21 cellular contexts compared by ENCODE assay signal in the genomic region with DNA sequence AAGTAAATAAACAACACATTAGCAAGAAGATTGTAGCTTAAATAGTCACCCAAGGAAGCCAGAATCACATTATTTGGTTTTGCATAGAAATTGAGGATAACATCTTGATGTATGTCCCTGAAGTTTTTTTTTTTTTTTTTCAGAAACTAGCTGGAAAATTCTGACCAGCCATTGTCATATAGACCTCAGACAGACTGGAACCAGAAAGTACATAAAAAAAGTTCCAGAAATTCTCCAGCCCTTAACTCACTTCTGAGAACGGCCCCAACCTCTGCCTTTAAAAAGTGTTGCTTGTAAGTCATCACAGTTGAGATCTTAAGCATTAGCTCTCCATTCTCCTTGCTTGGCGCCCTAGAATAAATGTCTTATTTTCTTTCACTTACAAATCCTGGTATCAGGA.
A peak's percentile ranks its signal among the peaks of the same experiment; 100 is the strongest.
DNase-seq lines count a peak whose midpoint lies in the region; ATAC-seq and TF ChIP-seq lines count a peak whose summit lies in the region.
"Had no signal": no experiment of that assay in that cellular context is flagged by ENCODE, and none has a peak within 500 bp of the region (broad histone marks: within the 10 kb centered on the region; RNA-seq: fewer than 3 reads in every experiment).

No MANE protein-coding gene starts in this region.

- ATAC-seq in GM18861 (IDR thresholded peaks at IDR 0.05; ENCODE audit: unreplicated experiment): no peak
- ATAC-seq in CD8-positive, alpha-beta T cell: no peak
- no peak for ATAC-seq in HG02938 (IDR thresholded peaks at IDR 0.05; ENCODE audit: unreplicated experiment)
- ATAC-seq: activated CD4-positive, CD25-positive, alpha-beta regulatory T cell treated with anti-CD3 and anti-CD28 coated beads, Interleukin-2, amount 50 U/mL, for 24 hours; activated CD8-positive, alpha-beta T cell treated with anti-CD3 and anti-CD28 coated beads for 36 hours; GM12878; HepG2 had no signal

- DNase-seq in GM03348 (ENCODE audit: low spot score) (peak; percentile 7), SJSA1 (ENCODE audit: low read depth in 1 of 2, low spot score in 2 of 2) (peak; percentile 45 to 66), fibroblast of the aortic adventitia (ENCODE audit: low read depth) (peak; percentile 6)
- no peak for DNase-seq in CD8-positive, alpha-beta T cell
- DNase-seq: activated CD8-positive, alpha-beta T cell treated with anti-CD3 and anti-CD28 coated beads for 36 hours; activated gamma-delta T cell treated with Interleukin-2 at 50 U/mL for 16 hours; CD4-positive, alpha-beta memory T cell; DMS153; GF-D8; left ventricle myocardium inferior; NCI-H1105; NCI-H526 treated with DMSO at 0.1 percent for 48 hours; stimulated activated CD4-positive, alpha-beta T cell treated with anti-CD3 and anti-CD28 coated beads, Interleukin-1b, Interleukin-23, amount 100 ng/mL, for 48 hours; SW 1271 had no signal

- H3K4me1 Mint-ChIP-seq in CD8-positive, alpha-beta T cell (ENCODE audit: low read depth): no peaks in the 10 kb centered on the region
- H3K4me1 Mint-ChIP-seq: CD4-positive, alpha-beta memory T cell had no signal

- no peak overlapping the region for H3K4me2 ChIP-seq in skeletal muscle satellite cell (ENCODE audit: low read length)

- no peaks in the 10 kb centered on the region; the same call in 1 of the 2 replicates for H3K27me3 ChIP-seq in SJSA1 (replicated peaks)
- H3K27me3 ChIP-seq in skeletal muscle satellite cell (ENCODE audit: control insufficient read depth, insufficient read depth, low read length): no peaks in the 10 kb centered on the region
- no peaks in the 10 kb centered on the region for H3K27me3 ChIP-seq in CD8-positive, alpha-beta T cell (ENCODE audit: insufficient read depth, low read length)

- intact Hi-C loops in CD8-positive, alpha-beta T cell (cut with DNase I, micrococcal nuclease): no loop called here

- no peak overlapping the region for H3K4me3 Mint-ChIP-seq in CD8-positive, alpha-beta T cell
- H3K4me3 Mint-ChIP-seq: activated CD8-positive, alpha-beta T cell treated with anti-CD3 and anti-CD28 coated beads for 36 hours; CD4-positive, alpha-beta memory T cell; dendritic cell treated with granulocyte-macrophage colony-stimulating factor and Interleukin-4, amounts not matched to agents 40 ng/mL and 50 ng/mL, for 4 days had no signal

- peak overlapping the region; percentile 59 for H3K9ac ChIP-seq in skeletal muscle satellite cell (ENCODE audit: low read depth, low read length)

- H3K27ac ChIP-seq in SJSA1: peak overlapping the region; percentile 68
- H3K27ac ChIP-seq in CD8-positive, alpha-beta T cell (ENCODE audit: low read depth, low read length): no peak overlapping the region
- H3K27ac ChIP-seq: left ventricle myocardium inferior had no signal

- H3K9me3 ChIP-seq in SJSA1 (replicated peaks) (no peaks in the 10 kb centered on the region), skeletal muscle satellite cell (replicated peaks; ENCODE audit: low read length) (no peaks in the 10 kb centered on the region)
- H3K9me3 ChIP-seq in CD8-positive, alpha-beta T cell (ENCODE audit: low read length): no peaks in the 10 kb centered on the region

- CTCF ChIA-PET in CD8-positive, alpha-beta T cell (lab: Charles Lee): no interaction called here

- no peak overlapping the region for H3K27ac Mint-ChIP-seq in CD8-positive, alpha-beta T cell
- H3K27ac Mint-ChIP-seq: activated CD8-positive, alpha-beta T cell treated with anti-CD3 and anti-CD28 coated beads for 36 hours; CD4-positive, alpha-beta memory T cell; dendritic cell treated with granulocyte-macrophage colony-stimulating factor and Interleukin-4, amounts not matched to agents 40 ng/mL and 50 ng/mL, for 4 days had no signal

- H3K36me3 ChIP-seq in SJSA1 (no peaks in the 10 kb centered on the region), skeletal muscle satellite cell (ENCODE audit: insufficient read depth, low read length) (no peaks in the 10 kb centered on the region)
- no peaks in the 10 kb centered on the region for H3K36me3 ChIP-seq in CD8-positive, alpha-beta T cell (ENCODE audit: insufficient read depth, low read length)
- H3K36me3 ChIP-seq: left ventricle myocardium inferior had no signal

- H3K9me3 Mint-ChIP-seq in CD8-positive, alpha-beta T cell: no peaks in the 10 kb centered on the region
- H3K9me3 Mint-ChIP-seq: dendritic cell treated with granulocyte-macrophage colony-stimulating factor and Interleukin-4, amounts not matched to agents 40 ng/mL and 50 ng/mL, for 4 days had no signal

- H3K27me3 Mint-ChIP-seq in CD8-positive, alpha-beta T cell (ENCODE audit: low read depth): no peaks in the 10 kb centered on the region
- H3K27me3 Mint-ChIP-seq: activated CD8-positive, alpha-beta T cell treated with anti-CD3 and anti-CD28 coated beads for 36 hours; CD4-positive, alpha-beta memory T cell; dendritic cell treated with granulocyte-macrophage colony-stimulating factor and Interleukin-4, amounts not matched to agents 40 ng/mL and 50 ng/mL, for 4 days had no signal

- H3K4me1 ChIP-seq in SJSA1 (replicated peaks): peaks cover 36% of the 10 kb centered on the region
- peaks cover 39% of the 10 kb centered on the region for H3K4me1 ChIP-seq in skeletal muscle satellite cell (ENCODE audit: control insufficient read depth, insufficient read depth, low read length)
- no peaks in the 10 kb centered on the region for H3K4me1 ChIP-seq in CD8-positive, alpha-beta T cell (ENCODE audit: insufficient read depth, low read length)
- H3K4me1 ChIP-seq: left ventricle myocardium inferior had no signal

- H3K36me3 Mint-ChIP-seq in CD8-positive, alpha-beta T cell: no peaks in the 10 kb centered on the region
- H3K36me3 Mint-ChIP-seq: CD4-positive, alpha-beta memory T cell had no signal

- no peak overlapping the region for H3K4me3 ChIP-seq in SJSA1
- no peak overlapping the region for H3K4me3 ChIP-seq in fibroblast of the aortic adventitia (ENCODE audit: low read depth, low read length)
- H3K4me3 ChIP-seq in skeletal muscle satellite cell (ENCODE audit: low read length): no peak overlapping the region
- H3K4me3 ChIP-seq in CD8-positive, alpha-beta T cell (ENCODE audit: low read depth, low read length): no peak overlapping the region
- H3K4me3 ChIP-seq: GM12878, left ventricle myocardium inferior had no signal

- POLR2A ChIA-PET in CD8-positive, alpha-beta T cell (lab: Charles Lee): no interaction called here

- TF ChIP-seq CTCF in fibroblast of the aortic adventitia (IDR thresholded peaks at IDR 0.05; ENCODE audit: insufficient read depth, low read length): no peak
- no peak for TF ChIP-seq CTCF in CD8-positive, alpha-beta T cell (IDR thresholded peaks at IDR 0.05)

Comparison
In these comparisons a context has a peak if more than half of its experiments do, and no peak if none do; other contexts are left out.
1. DNase-seq: peak in GM03348 (single experiment), SJSA1 (2 of 2) and fibroblast of the aortic adventitia (single experiment); none in CD8-positive, alpha-beta T cell (0 of 7).